1 cellular context compared by ENCODE assay signal in the genomic region with DNA sequence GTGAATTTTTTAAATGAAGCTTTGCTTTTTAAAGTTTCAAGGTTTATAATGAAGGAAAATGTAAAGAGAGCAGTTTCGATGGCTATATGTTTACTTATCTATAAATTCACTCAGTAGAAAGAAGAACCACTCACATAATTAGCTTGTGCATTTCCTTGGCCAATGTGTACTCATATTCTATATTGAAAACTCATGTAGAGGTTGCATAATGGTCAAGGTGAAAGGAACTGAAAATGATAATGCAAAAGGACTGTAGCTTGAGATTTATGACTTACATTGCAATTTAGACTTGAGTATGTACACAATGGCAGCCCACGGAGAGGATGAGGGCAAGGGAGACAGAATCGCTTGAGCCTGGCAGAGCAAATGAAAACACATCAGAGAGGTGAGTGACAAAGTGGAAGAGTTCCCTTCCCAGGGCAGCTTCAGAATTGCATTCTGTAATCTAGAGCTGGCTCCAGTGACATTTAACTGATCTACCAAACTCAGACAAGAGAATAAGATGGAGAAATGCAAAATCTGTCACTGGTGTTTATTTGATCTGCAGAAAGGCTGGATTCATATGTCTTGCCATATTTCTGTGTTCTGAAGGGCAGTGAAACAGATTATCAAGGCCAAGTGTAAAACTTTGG.
TF ChIP-seq lines count a peak whose summit lies in the region.

No MANE protein-coding gene starts in this region.

TF ChIP-seq in H1, 55 proteins besides CTCF, POLR2A, EP300 and RAD21 (continued from another document):
- TF ChIP-seq, protein P1, sequence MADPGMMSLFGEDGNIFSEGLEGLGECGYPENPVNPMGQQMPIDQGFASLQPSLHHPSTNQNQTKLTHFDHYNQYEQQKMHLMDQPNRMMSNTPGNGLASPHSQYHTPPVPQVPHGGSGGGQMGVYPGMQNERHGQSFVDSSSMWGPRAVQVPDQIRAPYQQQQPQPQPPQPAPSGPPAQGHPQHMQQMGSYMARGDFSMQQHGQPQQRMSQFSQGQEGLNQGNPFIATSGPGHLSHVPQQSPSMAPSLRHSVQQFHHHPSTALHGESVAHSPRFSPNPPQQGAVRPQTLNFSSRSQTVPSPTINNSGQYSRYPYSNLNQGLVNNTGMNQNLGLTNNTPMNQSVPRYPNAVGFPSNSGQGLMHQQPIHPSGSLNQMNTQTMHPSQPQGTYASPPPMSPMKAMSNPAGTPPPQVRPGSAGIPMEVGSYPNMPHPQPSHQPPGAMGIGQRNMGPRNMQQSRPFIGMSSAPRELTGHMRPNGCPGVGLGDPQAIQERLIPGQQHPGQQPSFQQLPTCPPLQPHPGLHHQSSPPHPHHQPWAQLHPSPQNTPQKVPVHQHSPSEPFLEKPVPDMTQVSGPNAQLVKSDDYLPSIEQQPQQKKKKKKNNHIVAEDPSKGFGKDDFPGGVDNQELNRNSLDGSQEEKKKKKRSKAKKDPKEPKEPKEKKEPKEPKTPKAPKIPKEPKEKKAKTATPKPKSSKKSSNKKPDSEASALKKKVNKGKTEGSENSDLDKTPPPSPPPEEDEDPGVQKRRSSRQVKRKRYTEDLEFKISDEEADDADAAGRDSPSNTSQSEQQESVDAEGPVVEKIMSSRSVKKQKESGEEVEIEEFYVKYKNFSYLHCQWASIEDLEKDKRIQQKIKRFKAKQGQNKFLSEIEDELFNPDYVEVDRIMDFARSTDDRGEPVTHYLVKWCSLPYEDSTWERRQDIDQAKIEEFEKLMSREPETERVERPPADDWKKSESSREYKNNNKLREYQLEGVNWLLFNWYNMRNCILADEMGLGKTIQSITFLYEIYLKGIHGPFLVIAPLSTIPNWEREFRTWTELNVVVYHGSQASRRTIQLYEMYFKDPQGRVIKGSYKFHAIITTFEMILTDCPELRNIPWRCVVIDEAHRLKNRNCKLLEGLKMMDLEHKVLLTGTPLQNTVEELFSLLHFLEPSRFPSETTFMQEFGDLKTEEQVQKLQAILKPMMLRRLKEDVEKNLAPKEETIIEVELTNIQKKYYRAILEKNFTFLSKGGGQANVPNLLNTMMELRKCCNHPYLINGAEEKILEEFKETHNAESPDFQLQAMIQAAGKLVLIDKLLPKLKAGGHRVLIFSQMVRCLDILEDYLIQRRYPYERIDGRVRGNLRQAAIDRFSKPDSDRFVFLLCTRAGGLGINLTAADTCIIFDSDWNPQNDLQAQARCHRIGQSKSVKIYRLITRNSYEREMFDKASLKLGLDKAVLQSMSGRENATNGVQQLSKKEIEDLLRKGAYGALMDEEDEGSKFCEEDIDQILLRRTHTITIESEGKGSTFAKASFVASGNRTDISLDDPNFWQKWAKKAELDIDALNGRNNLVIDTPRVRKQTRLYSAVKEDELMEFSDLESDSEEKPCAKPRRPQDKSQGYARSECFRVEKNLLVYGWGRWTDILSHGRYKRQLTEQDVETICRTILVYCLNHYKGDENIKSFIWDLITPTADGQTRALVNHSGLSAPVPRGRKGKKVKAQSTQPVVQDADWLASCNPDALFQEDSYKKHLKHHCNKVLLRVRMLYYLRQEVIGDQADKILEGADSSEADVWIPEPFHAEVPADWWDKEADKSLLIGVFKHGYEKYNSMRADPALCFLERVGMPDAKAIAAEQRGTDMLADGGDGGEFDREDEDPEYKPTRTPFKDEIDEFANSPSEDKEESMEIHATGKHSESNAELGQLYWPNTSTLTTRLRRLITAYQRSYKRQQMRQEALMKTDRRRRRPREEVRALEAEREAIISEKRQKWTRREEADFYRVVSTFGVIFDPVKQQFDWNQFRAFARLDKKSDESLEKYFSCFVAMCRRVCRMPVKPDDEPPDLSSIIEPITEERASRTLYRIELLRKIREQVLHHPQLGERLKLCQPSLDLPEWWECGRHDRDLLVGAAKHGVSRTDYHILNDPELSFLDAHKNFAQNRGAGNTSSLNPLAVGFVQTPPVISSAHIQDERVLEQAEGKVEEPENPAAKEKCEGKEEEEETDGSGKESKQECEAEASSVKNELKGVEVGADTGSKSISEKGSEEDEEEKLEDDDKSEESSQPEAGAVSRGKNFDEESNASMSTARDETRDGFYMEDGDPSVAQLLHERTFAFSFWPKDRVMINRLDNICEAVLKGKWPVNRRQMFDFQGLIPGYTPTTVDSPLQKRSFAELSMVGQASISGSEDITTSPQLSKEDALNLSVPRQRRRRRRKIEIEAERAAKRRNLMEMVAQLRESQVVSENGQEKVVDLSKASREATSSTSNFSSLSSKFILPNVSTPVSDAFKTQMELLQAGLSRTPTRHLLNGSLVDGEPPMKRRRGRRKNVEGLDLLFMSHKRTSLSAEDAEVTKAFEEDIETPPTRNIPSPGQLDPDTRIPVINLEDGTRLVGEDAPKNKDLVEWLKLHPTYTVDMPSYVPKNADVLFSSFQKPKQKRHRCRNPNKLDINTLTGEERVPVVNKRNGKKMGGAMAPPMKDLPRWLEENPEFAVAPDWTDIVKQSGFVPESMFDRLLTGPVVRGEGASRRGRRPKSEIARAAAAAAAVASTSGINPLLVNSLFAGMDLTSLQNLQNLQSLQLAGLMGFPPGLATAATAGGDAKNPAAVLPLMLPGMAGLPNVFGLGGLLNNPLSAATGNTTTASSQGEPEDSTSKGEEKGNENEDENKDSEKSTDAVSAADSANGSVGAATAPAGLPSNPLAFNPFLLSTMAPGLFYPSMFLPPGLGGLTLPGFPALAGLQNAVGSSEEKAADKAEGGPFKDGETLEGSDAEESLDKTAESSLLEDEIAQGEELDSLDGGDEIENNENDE (IDR thresholded peaks at IDR 0.05; ENCODE audit: insufficient replicate concordance, low read length): no peak
- no peak for TF ChIP-seq BCL11A (IDR thresholded peaks at IDR 0.05; ENCODE audit: low read depth in 2 of 2, low read length in 2 of 2)
- no peak for TF ChIP-seq EZH2 (IDR thresholded peaks at IDR 0.05; ENCODE audit: low read depth, low read length, severe bottlenecking)
- TF ChIP-seq SRF (IDR thresholded peaks at IDR 0.05; ENCODE audit: low read depth, low read length): no peak
- TF ChIP-seq BACH1 (IDR thresholded peaks at IDR 0.05; ENCODE audit: low read length): no peak
- TF ChIP-seq JUND (IDR thresholded peaks at IDR 0.05; ENCODE audit: low read length): no peak
- TF ChIP-seq, protein P2, sequence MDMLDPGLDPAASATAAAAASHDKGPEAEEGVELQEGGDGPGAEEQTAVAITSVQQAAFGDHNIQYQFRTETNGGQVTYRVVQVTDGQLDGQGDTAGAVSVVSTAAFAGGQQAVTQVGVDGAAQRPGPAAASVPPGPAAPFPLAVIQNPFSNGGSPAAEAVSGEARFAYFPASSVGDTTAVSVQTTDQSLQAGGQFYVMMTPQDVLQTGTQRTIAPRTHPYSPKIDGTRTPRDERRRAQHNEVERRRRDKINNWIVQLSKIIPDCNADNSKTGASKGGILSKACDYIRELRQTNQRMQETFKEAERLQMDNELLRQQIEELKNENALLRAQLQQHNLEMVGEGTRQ (IDR thresholded peaks at IDR 0.05; ENCODE audit: low read length): no peak
- no peak for TF ChIP-seq CTBP2 (IDR thresholded peaks at IDR 0.05; ENCODE audit: borderline replicate concordance, insufficient read depth, insufficient read length, low read length)
- no peak for TF ChIP-seq RNF2 (IDR thresholded peaks at IDR 0.05; ENCODE audit: borderline replicate concordance, low read depth, low read length, missing control alignments, poor library complexity, severe bottlenecking)
- no peak for TF ChIP-seq EGR1 (IDR thresholded peaks at IDR 0.05; ENCODE audit: borderline replicate concordance, low read depth, low read length)
- TF ChIP-seq SIN3A (conservative IDR thresholded peaks at IDR 0.05 in 1 of 2, IDR thresholded peaks at IDR 0.05 in 1 of 2; ENCODE audit: low read depth in 1 of 2, low read length in 2 of 2): no peak
TF ChIP-seq in H1: peak in this region for 0.
